ENCODE assay signal across 19 cellular contexts in the genomic region with DNA sequence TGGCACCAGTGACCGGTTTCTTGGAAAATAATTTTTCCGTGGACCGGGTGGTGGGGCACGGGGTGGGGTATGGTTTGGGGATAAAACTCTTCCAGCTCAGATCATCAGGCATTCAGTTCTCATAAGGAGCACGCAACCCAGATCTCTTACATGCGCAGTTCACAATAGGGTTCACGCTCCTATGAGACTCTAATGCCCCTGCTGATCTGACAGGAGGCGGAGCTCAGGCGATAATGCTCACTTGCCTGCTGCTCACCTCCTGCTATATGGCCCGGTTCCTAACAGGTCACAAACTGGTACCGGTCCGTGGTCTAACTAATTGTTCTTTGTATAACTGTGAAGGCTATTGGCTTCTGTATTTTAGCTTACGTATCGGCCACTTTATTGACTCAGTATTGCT. TPM values are rescaled to one million over a fixed set of nuclear protein-coding genes. Genes with fewer than 3 reads are reported as not detected.
DNase-seq lines count a peak whose midpoint lies in the region; ATAC-seq, FAIRE-seq and TF ChIP-seq lines count a peak whose summit lies in the region.
"Had no signal": no experiment of that assay in that cellular context is flagged by ENCODE, and none has a peak within 500 bp of the region (broad histone marks: within the 10 kb centered on the region; RNA-seq: fewer than 3 reads in every experiment).

No MANE protein-coding gene starts in this region.

- H3K4me3 Mint-ChIP-seq in activated naive CD4-positive, alpha-beta T cell treated with anti-CD3 and anti-CD28 coated beads for 36 hours = no peak overlapping the region
- H3K4me3 Mint-ChIP-seq: CD4-positive, alpha-beta memory T cell; HFFc6 had no signal

- no peak for FAIRE-seq in small intestine (lab: Jason Lieb, UNC)
- FAIRE-seq: A549, GM12878, GM18507, GM19239, H1 had no signal

- WGBS in small intestine, 3 donors = 44 to 71% (median 69%) methylated on average over 14 of the region's 14 CpGs

- peaks cover 3% of the 10 kb centered on the region for H3K9me3 Mint-ChIP-seq in activated naive CD4-positive, alpha-beta T cell treated with anti-CD3 and anti-CD28 coated beads for 36 hours

- no peak for TF ChIP-seq CTCF in VCaP (conservative IDR thresholded peaks at IDR 0.05)

- no peaks in the 10 kb centered on the region for H3K4me1 ChIP-seq in small intestine (ENCODE audit: control insufficient read depth in 2 of 2, insufficient read depth in 1 of 2, low read depth in 1 of 2, low read length in 1 of 2)
- H3K4me1 ChIP-seq: BE2C had no signal

- H3K9me3 ChIP-seq in small intestine (ENCODE audit: control insufficient read depth, low read depth) = no peaks in the 10 kb centered on the region
- H3K9me3 ChIP-seq: BE2C had no signal

- no peak overlapping the region for H3K4me3 ChIP-seq in small intestine (ENCODE audit: low read depth in 1 of 2, low read length in 2 of 2)
- H3K4me3 ChIP-seq: A549, GM12878 had no signal

- H3K36me3 Mint-ChIP-seq in activated naive CD4-positive, alpha-beta T cell treated with anti-CD3 and anti-CD28 coated beads for 36 hours (ENCODE audit: low read depth) = no peaks in the 10 kb centered on the region
- H3K36me3 Mint-ChIP-seq: CD4-positive, alpha-beta memory T cell had no signal

- H3K4me1 Mint-ChIP-seq in activated naive CD4-positive, alpha-beta T cell treated with anti-CD3 and anti-CD28 coated beads for 36 hours (ENCODE audit: low read depth) = no peaks in the 10 kb centered on the region
- H3K4me1 Mint-ChIP-seq: CD4-positive, alpha-beta memory T cell had no signal

- CTCF ChIA-PET in activated naive CD4-positive, alpha-beta T cell treated with anti-CD3 and anti-CD28 coated beads for 36 hours (lab: Charles Lee) = no interaction called here

- H3K27me3 Mint-ChIP-seq in activated naive CD4-positive, alpha-beta T cell treated with anti-CD3 and anti-CD28 coated beads for 36 hours (ENCODE audit: low read depth) = peaks cover 2% of the 10 kb centered on the region

- intact Hi-C loops in activated naive CD4-positive, alpha-beta T cell treated with anti-CD3 and anti-CD28 coated beads for 36 hours (cut with micrococcal nuclease) = no loop called here

- H3K27ac ChIP-seq in VCaP = peak overlapping the region; percentile 99
- no peak overlapping the region for H3K27ac ChIP-seq in small intestine (ENCODE audit: low read depth in 1 of 2, low read length in 1 of 2)
- H3K27ac ChIP-seq: A549, HL-60 had no signal

- no peak for ATAC-seq in GM18511 (IDR thresholded peaks at IDR 0.05; ENCODE audit: unreplicated experiment)
- ATAC-seq: A549, GM12878 had no signal

- no peak overlapping the region for H3K27ac Mint-ChIP-seq in activated naive CD4-positive, alpha-beta T cell treated with anti-CD3 and anti-CD28 coated beads for 36 hours
- H3K27ac Mint-ChIP-seq: CD4-positive, alpha-beta memory T cell; HFFc6 had no signal

- no peaks in the 10 kb centered on the region for H3K36me3 ChIP-seq in small intestine (ENCODE audit: control insufficient read depth in 2 of 2, insufficient read depth in 2 of 2, low read length in 2 of 2)
- H3K36me3 ChIP-seq: BE2C had no signal

- no peaks in the 10 kb centered on the region for H3K27me3 ChIP-seq in small intestine (ENCODE audit: control insufficient read depth in 2 of 2, insufficient read depth in 2 of 2, low read length in 2 of 2)
- H3K27me3 ChIP-seq: BE2C had no signal

- DNase-seq in NCI-H82 (lab: John Stamatoyannopoulos, UW) = peak; percentile 81
- DNase-seq in ecto neural progenitor cell (ENCODE audit: low spot score) = peak; percentile 21
- DNase-seq in small intestine = peak; percentile 29
- DNase-seq in foreskin melanocyte = no peak
- DNase-seq in activated naive CD4-positive, alpha-beta T cell treated with anti-CD3 and anti-CD28 coated beads for 36 hours = no peak
- DNase-seq in activated gamma-delta T cell (lab: John Stamatoyannopoulos, UW) = no peak
- DNase-seq: BE2C; CD4-positive, alpha-beta memory T cell; DMS79; HCEC 1CT; HFFc6 had no signal

RNA-seq across cellular contexts. Expression of a gene that starts 51.7 kb away (rescaled TPM):
- polyA plus RNA-seq in small intestine = 1 to 10 TPM in 1 of 3 donors, under 1 TPM in 2; 0.67 to 1.5 (median 0.81) TPM
- not detected for total RNA-seq in activated naive CD4-positive, alpha-beta T cell treated with anti-CD3 and anti-CD28 coated beads for 36 hours
- total RNA-seq: CD4-positive, alpha-beta memory T cell had no signal
- polyA plus RNA-seq: CD4-positive, alpha-beta memory T cell had no signal

Comparison
In these comparisons a context has a peak if more than half of its experiments do, and no peak if none do; other contexts are left out.
1. DNase-seq: peak in NCI-H82 (single experiment), ecto neural progenitor cell (single experiment) and small intestine (single experiment); none in foreskin melanocyte (single experiment), activated naive CD4-positive, alpha-beta T cell treated with anti-CD3 and anti-CD28 coated beads for 36 hours (single experiment) and activated gamma-delta T cell (single experiment).